8 cellular contexts compared by ENCODE assay signal in the genomic region with DNA sequence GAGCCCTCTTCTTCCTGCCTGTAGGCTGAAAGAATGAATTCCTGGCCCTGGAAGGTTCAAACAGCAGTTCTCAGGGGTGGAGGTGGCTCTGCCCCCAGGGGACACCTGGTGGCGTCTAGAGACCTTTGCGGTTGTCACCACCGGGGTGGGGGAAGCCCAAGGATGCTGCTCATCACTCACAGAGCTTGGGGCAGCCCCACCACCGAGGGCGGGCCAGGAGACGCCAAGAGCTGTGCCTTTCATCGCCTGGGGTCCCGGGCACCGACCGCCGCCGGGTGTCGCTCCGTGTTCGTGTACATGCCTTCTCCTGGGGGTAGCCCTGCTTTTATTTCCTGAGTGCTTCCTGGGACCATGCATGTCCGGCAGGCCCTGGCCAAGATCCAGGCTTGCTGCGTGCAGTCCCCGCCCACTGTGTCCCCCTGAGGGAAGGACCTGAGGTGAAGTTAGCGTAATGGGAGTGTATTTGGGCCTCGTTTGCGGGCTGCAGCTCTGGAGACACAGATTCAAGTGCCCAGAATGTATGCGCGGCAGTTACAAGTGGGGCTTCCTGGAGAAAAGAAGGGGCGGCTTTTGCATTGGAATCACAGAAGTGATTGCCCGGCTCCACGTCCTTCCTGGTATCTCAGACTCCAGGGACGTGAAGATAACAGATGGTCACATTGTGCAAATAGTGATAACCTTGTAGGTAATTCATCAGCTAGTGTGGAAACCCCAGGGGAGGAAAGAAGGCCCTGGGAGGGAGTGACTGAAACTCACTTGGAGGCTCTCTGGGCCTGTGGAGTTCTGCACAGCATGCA.
DNase-seq lines count a peak whose midpoint lies in the region; ATAC-seq, FAIRE-seq and TF ChIP-seq lines count a peak whose summit lies in the region.

No MANE protein-coding gene starts in this region.

- peak; percentile 33 for TF ChIP-seq POLR2A in GM18505 (IDR thresholded peaks at IDR 0.05; ENCODE audit: borderline replicate concordance, extremely low read depth, insufficient read depth, insufficient read length)

- peak overlapping the region; percentile 57 to 86 (median 66) for H3K27ac Mint-ChIP-seq in nephron

- H3K4me3 Mint-ChIP-seq in nephron = no peak overlapping the region

- H3K36me3 Mint-ChIP-seq in nephron (ENCODE audit: low read depth) = peaks cover 3% of the 10 kb centered on the region

- no peaks in the 10 kb centered on the region for H3K27me3 Mint-ChIP-seq in nephron (ENCODE audit: low read depth)

- FAIRE-seq in HTR-8/SVneo (lab: Jason Lieb, UNC) = no peak

- H3K4me1 Mint-ChIP-seq in nephron = peaks cover 58% of the 10 kb centered on the region

- ATAC-seq in GM18505 (IDR thresholded peaks at IDR 0.05; ENCODE audit: unreplicated experiment) (peak; percentile 51), HG02884 (IDR thresholded peaks at IDR 0.05; ENCODE audit: unreplicated experiment) (peak; percentile 50)

- no peak for TF ChIP-seq CTCF in nephron (IDR thresholded peaks at IDR 0.05; ENCODE audit: unreplicated experiment in 3 of 3)

- DNase-seq in T-helper 22 cell (ENCODE audit: low read depth) = peak; percentile 73
- peak; percentile 50 for DNase-seq in astrocyte of the hippocampus (ENCODE audit: low read depth, low spot score)
- DNase-seq in AML-193 (lab: John Stamatoyannopoulos, UW) = no peak
- no peak for DNase-seq in COLO829 (ENCODE audit: low spot score)
- DNase-seq in HTR-8/SVneo (ENCODE audit: insufficient read length, low spot score) = no peak

- no peaks in the 10 kb centered on the region for H3K9me3 Mint-ChIP-seq in nephron

Comparison
In these comparisons a context has a peak if more than half of its experiments do, and no peak if none do; other contexts are left out.
1. DNase-seq: peak in T-helper 22 cell (single experiment) and astrocyte of the hippocampus (single experiment); none in AML-193 (0 of 2), COLO829 (single experiment) and HTR-8/SVneo (single experiment).